10 cellular contexts compared by ENCODE assay signal in genomic region chr1:24558455-24558854, GRCh38. TPM values are rescaled to one million over a fixed set of nuclear protein-coding genes. Genes with fewer than 3 reads are reported as not detected.
"Had no signal": no experiment of that assay in that cellular context is flagged by ENCODE, and none has a peak within 500 bp of the region (broad histone marks: within the 10 kb centered on the region; RNA-seq: fewer than 3 reads in every experiment).

No MANE protein-coding gene starts in this region.

- H3K4me3 ChIP-seq: hepatocyte, left ventricle myocardium inferior, tibial nerve had no signal

- ATAC-seq: stimulated activated effector memory CD8-positive, alpha-beta T cell treated with anti-CD3 and anti-CD28 coated beads, Interleukin-12 subunit alpha, Interleukin-12 subunit beta, amount 100 ng/mL, for 72 hours had no signal

- H2AFZ ChIP-seq: hepatocyte had no signal

- H3K27ac ChIP-seq: hepatocyte, left ventricle myocardium inferior had no signal

- H3K79me2 ChIP-seq: hepatocyte had no signal

- H3K9me3 ChIP-seq: left ventricle myocardium inferior, tibial nerve had no signal

- DNase-seq: activated CD4-positive, alpha-beta T cell treated with anti-CD3 and anti-CD28 coated beads, Interleukin-2, amount 10 ng/mL, durations not matched to agents 24 days and 14 days; activated naive CD4-positive, alpha-beta T cell treated with anti-CD3 and anti-CD28 coated beads, Interleukin-2, amount 10 ng/mL, durations not matched to agents 7 days and 5 days; central memory CD4-positive, alpha-beta T cell; erythroblast; mesendoderm; retina had no signal

- H3K36me3 ChIP-seq: left ventricle myocardium inferior, tibial nerve had no signal

RNA-seq across cellular contexts. Expression of gene NCMAP, which starts 2.6 kb away (rescaled TPM):
- total RNA-seq: activated CD4-positive, alpha-beta T cell treated with anti-CD3 and anti-CD28 coated beads, Interleukin-2, amount 10 ng/mL, durations not matched to agents 24 days and 14 days had no signal
